Comparison of ENCODE assay signal across 40 cellular contexts in genomic region chr11:71125150-71125549, GRCh38.
"Had no signal": no experiment of that assay in that cellular context is flagged by ENCODE, and none has a peak within 500 bp of the region (broad histone marks: within the 10 kb centered on the region; RNA-seq: fewer than 3 reads in every experiment).

No MANE protein-coding gene starts in this region.

- H3K36me3 Mint-ChIP-seq: activated naive CD4-positive, alpha-beta T cell treated with anti-CD3 and anti-CD28 coated beads, Interleukin-2, amount 10 ng/mL, durations not matched to agents 7 days and 5 days; activated naive CD4-positive, alpha-beta T cell treated with anti-CD3 and anti-CD28 coated beads, Interleukin-2, amount 50 U/mL, for 24 hours; activated naive CD4-positive, alpha-beta T cell treated with anti-CD3 and anti-CD28 coated beads, Interleukin-2, amount 50 U/mL, for 72 hours; activated naive CD8-positive, alpha-beta T cell; activated naive CD8-positive, alpha-beta T cell treated with anti-CD3 and anti-CD28 coated beads for 36 hours; activated naive CD8-positive, alpha-beta T cell treated with anti-CD3 and anti-CD28 coated beads, Interleukin-2, amount 10 ng/mL, durations not matched to agents 7 days and 5 days; brain had no signal

- H3K27ac Mint-ChIP-seq: activated naive CD4-positive, alpha-beta T cell treated with anti-CD3 and anti-CD28 coated beads for 36 hours; activated naive CD4-positive, alpha-beta T cell treated with anti-CD3 and anti-CD28 coated beads, Interleukin-2, amount 10 ng/mL, durations not matched to agents 7 days and 5 days; activated naive CD4-positive, alpha-beta T cell treated with anti-CD3 and anti-CD28 coated beads, Interleukin-2, amount 50 U/mL, for 24 hours; activated naive CD4-positive, alpha-beta T cell treated with anti-CD3 and anti-CD28 coated beads, Interleukin-2, amount 50 U/mL, for 72 hours; activated naive CD8-positive, alpha-beta T cell; activated naive CD8-positive, alpha-beta T cell treated with anti-CD3 and anti-CD28 coated beads for 36 hours; activated naive CD8-positive, alpha-beta T cell treated with anti-CD3 and anti-CD28 coated beads, Interleukin-2, amount 10 ng/mL, durations not matched to agents 7 days and 5 days; activated naive CD8-positive, alpha-beta T cell treated with anti-CD3 and anti-CD28 coated beads, Interleukin-2, amount 50 U/mL, for 24 hours; activated T-cell treated with anti-CD3 and anti-CD28 coated beads, Interleukin-2, amount 50 U/mL, for 24 hours; activated T-cell treated with anti-CD3 and anti-CD28 coated beads, Interleukin-2, amount 50 U/mL, for 72 hours; activated T-helper 1 cell treated with anti-CD3 and anti-CD28 coated beads, Interleukin-12 subunit alpha, Interleukin-12 subunit beta, Interleukin-2, Interleukin-4 antibody, amounts not matched to agents 30 ng/mL and 10 ng/mL and 1 ng/mL, durations not matched to agents 14 hours and 24 hours and 36 hours; activated T-helper 17 cell treated with anti-CD3 and anti-CD28 coated beads, Interleukin-2, amount 50 U/mL, for 72 hours; activated T-helper 2 cell treated with anti-CD3 and anti-CD28 coated beads, Interferon-gamma antibody, Interleukin-2, Interleukin-4, amounts not matched to agents 10 μg/mL and 5 μg/mL and 100 μg/mL, durations not matched to agents 14 hours and 24 hours and 36 hours; brain had no signal

- H3K27me3 Mint-ChIP-seq: activated naive CD4-positive, alpha-beta T cell treated with anti-CD3 and anti-CD28 coated beads, Interleukin-2, amount 50 U/mL, for 24 hours; activated naive CD8-positive, alpha-beta T cell treated with anti-CD3 and anti-CD28 coated beads, Interleukin-2, amount 10 ng/mL, durations not matched to agents 7 days and 5 days; activated naive CD8-positive, alpha-beta T cell treated with anti-CD3 and anti-CD28 coated beads, Interleukin-2, amount 50 U/mL, for 24 hours; activated T-helper 17 cell treated with anti-CD3 and anti-CD28 coated beads, Interleukin-2, amount 50 U/mL, for 72 hours; central memory CD8-positive, alpha-beta T cell had no signal

- H3K4me3 Mint-ChIP-seq: activated naive CD4-positive, alpha-beta T cell treated with anti-CD3 and anti-CD28 coated beads for 36 hours; activated naive CD4-positive, alpha-beta T cell treated with anti-CD3 and anti-CD28 coated beads, Interleukin-2, amount 10 ng/mL, durations not matched to agents 7 days and 5 days; activated naive CD4-positive, alpha-beta T cell treated with anti-CD3 and anti-CD28 coated beads, Interleukin-2, amount 50 U/mL, for 24 hours; activated naive CD8-positive, alpha-beta T cell; activated naive CD8-positive, alpha-beta T cell treated with anti-CD3 and anti-CD28 coated beads for 36 hours; activated naive CD8-positive, alpha-beta T cell treated with anti-CD3 and anti-CD28 coated beads, Interleukin-2, amount 10 ng/mL, durations not matched to agents 7 days and 5 days; activated naive CD8-positive, alpha-beta T cell treated with anti-CD3 and anti-CD28 coated beads, Interleukin-2, amount 50 U/mL, for 24 hours; activated T-cell treated with anti-CD3 and anti-CD28 coated beads, Interleukin-2, amount 50 U/mL, for 24 hours; activated T-cell treated with anti-CD3 and anti-CD28 coated beads, Interleukin-2, amount 50 U/mL, for 4 hours; activated T-cell treated with anti-CD3 and anti-CD28 coated beads, Interleukin-2, amount 50 U/mL, for 72 hours; activated T-helper 1 cell treated with anti-CD3 and anti-CD28 coated beads, Interleukin-12 subunit alpha, Interleukin-12 subunit beta, Interleukin-2, Interleukin-4 antibody, amounts not matched to agents 30 ng/mL and 10 ng/mL and 1 ng/mL, durations not matched to agents 14 hours and 24 hours and 36 hours; activated T-helper 17 cell treated with anti-CD3 and anti-CD28 coated beads, Interleukin-2, amount 50 U/mL, for 72 hours; brain; central memory CD8-positive, alpha-beta T cell had no signal

- DNase-seq: activated effector memory CD4-positive, alpha-beta T cell treated with anti-CD3 and anti-CD28 coated beads, Interleukin-2, amount 50 U/mL, for 16 hours; activated effector memory CD4-positive, alpha-beta T cell treated with Interleukin-2 at 50 U/mL for 16 hours; activated gamma-delta T cell; activated gamma-delta T cell treated with Interleukin-2 at 50 U/mL for 16 hours; activated naive CD4-positive, alpha-beta T cell; activated naive CD4-positive, alpha-beta T cell treated with anti-CD3 and anti-CD28 coated beads for 36 hours; activated naive CD4-positive, alpha-beta T cell treated with anti-CD3 and anti-CD28 coated beads, Interleukin-2, amount 10 ng/mL, durations not matched to agents 7 days and 5 days; activated naive CD4-positive, alpha-beta T cell treated with anti-CD3 and anti-CD28 coated beads, Interleukin-2, amount 50 U/mL, for 16 hours; activated naive CD4-positive, alpha-beta T cell treated with Interleukin-2 at 50 U/mL for 16 hours; activated naive CD8-positive, alpha-beta T cell treated with anti-CD3 and anti-CD28 coated beads for 36 hours; activated naive CD8-positive, alpha-beta T cell treated with anti-CD3 and anti-CD28 coated beads, Interleukin-2, amount 10 ng/mL, durations not matched to agents 7 days and 5 days; activated naive CD8-positive, alpha-beta T cell treated with anti-CD3 and anti-CD28 coated beads, Interleukin-2, amount 50 U/mL, for 24 hours; activated T-cell treated with anti-CD3 and anti-CD28 coated beads for 4 hours; activated T-cell treated with anti-CD3 and anti-CD28 coated beads, Interleukin-2, amount 50 U/mL, for 1 hour; activated T-cell treated with anti-CD3 and anti-CD28 coated beads, Interleukin-2, amount 50 U/mL, for 24 hours; activated T-cell treated with anti-CD3 and anti-CD28 coated beads, Interleukin-2, amount 50 U/mL, for 4 hours; activated T-cell treated with anti-CD3 and anti-CD28 coated beads, Interleukin-2, amount 50 U/mL, for 48 hours; activated T-cell treated with anti-CD3 and anti-CD28 coated beads, Interleukin-2, amount 50 U/mL, for 72 hours; adrenal gland; amniotic stem cell; amygdala; anterior cingulate cortex; aorta; body of pancreas; brain microvascular endothelial cell; caudate nucleus; central memory CD4-positive, alpha-beta T cell; cerebellar nuclear complex had no signal

- H3K27me3 ChIP-seq: adrenal gland, ascending aorta, body of pancreas, brain microvascular endothelial cell, breast epithelium, cardiac muscle cell had no signal

- H3K9me3 Mint-ChIP-seq: activated naive CD4-positive, alpha-beta T cell treated with anti-CD3 and anti-CD28 coated beads, Interleukin-2, amount 50 U/mL, for 24 hours; activated naive CD8-positive, alpha-beta T cell treated with anti-CD3 and anti-CD28 coated beads for 36 hours; activated naive CD8-positive, alpha-beta T cell treated with anti-CD3 and anti-CD28 coated beads, Interleukin-2, amount 50 U/mL, for 24 hours; activated T-cell treated with anti-CD3 and anti-CD28 coated beads, Interleukin-2, amount 50 U/mL, for 24 hours; activated T-helper 1 cell treated with anti-CD3 and anti-CD28 coated beads, Interleukin-12 subunit alpha, Interleukin-12 subunit beta, Interleukin-2, Interleukin-4 antibody, amounts not matched to agents 30 ng/mL and 10 ng/mL and 1 ng/mL, durations not matched to agents 14 hours and 24 hours and 36 hours; activated T-helper 17 cell treated with anti-CD3 and anti-CD28 coated beads, Interleukin-2, amount 50 U/mL, for 72 hours had no signal

- FAIRE-seq: astrocyte had no signal

- H3K4me3 ChIP-seq: adrenal gland, ascending aorta, body of pancreas, breast epithelium, cardiac muscle cell had no signal

- H3K27ac ChIP-seq: adrenal gland, ascending aorta, body of pancreas, brain microvascular endothelial cell, breast epithelium, cardiac muscle cell had no signal

- H3K36me3 ChIP-seq: adrenal gland, ascending aorta, brain microvascular endothelial cell, breast epithelium, cardiac muscle cell had no signal

- H3K4me1 Mint-ChIP-seq: activated naive CD4-positive, alpha-beta T cell treated with anti-CD3 and anti-CD28 coated beads, Interleukin-2, amount 10 ng/mL, durations not matched to agents 7 days and 5 days; activated naive CD4-positive, alpha-beta T cell treated with anti-CD3 and anti-CD28 coated beads, Interleukin-2, amount 50 U/mL, for 24 hours; activated naive CD8-positive, alpha-beta T cell treated with anti-CD3 and anti-CD28 coated beads for 36 hours; activated naive CD8-positive, alpha-beta T cell treated with anti-CD3 and anti-CD28 coated beads, Interleukin-2, amount 10 ng/mL, durations not matched to agents 7 days and 5 days; activated naive CD8-positive, alpha-beta T cell treated with anti-CD3 and anti-CD28 coated beads, Interleukin-2, amount 50 U/mL, for 24 hours; activated T-helper 17 cell treated with anti-CD3 and anti-CD28 coated beads, Interleukin-2, amount 50 U/mL, for 72 hours; central memory CD8-positive, alpha-beta T cell had no signal

- ATAC-seq: activated naive CD4-positive, alpha-beta T cell treated with anti-CD3 and anti-CD28 coated beads, Interleukin-2, amount 50 U/mL, for 72 hours; activated naive CD8-positive, alpha-beta T cell treated with anti-CD3 and anti-CD28 coated beads, Interleukin-2, amount 50 U/mL, for 24 hours; activated T-cell treated with anti-CD3 and anti-CD28 coated beads, Interleukin-2, amount 50 U/mL, for 4 hours; activated T-cell treated with anti-CD3 and anti-CD28 coated beads, Interleukin-2, amount 50 U/mL, for 72 hours; activated T-helper 17 cell treated with anti-CD3 and anti-CD28 coated beads, Interleukin-2, amount 50 U/mL, for 72 hours; body of pancreas had no signal

- H3K9me3 ChIP-seq: adrenal gland, ascending aorta, body of pancreas, breast epithelium had no signal

- H3K4me1 ChIP-seq: adrenal gland, ascending aorta, breast epithelium had no signal
